ENCODE assay signal across 9 cellular contexts in genomic region chr6:157460182-157460999, GRCh38.
DNase-seq lines count a peak whose midpoint lies in the region; ATAC-seq lines count a peak whose summit lies in the region.
"Had no signal": no experiment of that assay in that cellular context is flagged by ENCODE, and none has a peak within 500 bp of the region (broad histone marks: within the 10 kb centered on the region; RNA-seq: fewer than 3 reads in every experiment).

No MANE protein-coding gene starts in this region.

- no peak overlapping the region for H3K4me3 Mint-ChIP-seq in activated naive CD4-positive, alpha-beta T cell treated with anti-CD3 and anti-CD28 coated beads, Interleukin-2, amount 10 ng/mL, durations not matched to agents 7 days and 5 days
- H3K4me3 Mint-ChIP-seq in activated naive CD8-positive, alpha-beta T cell treated with anti-CD3 and anti-CD28 coated beads for 36 hours, result no peak overlapping the region

- DNase-seq in activated naive CD4-positive, alpha-beta T cell treated with anti-CD3 and anti-CD28 coated beads, Interleukin-2, amount 10 ng/mL, durations not matched to agents 7 days and 5 days, result no peak
- DNase-seq in activated naive CD4-positive, alpha-beta T cell (lab: John Stamatoyannopoulos, UW), result no peak
- DNase-seq in activated naive CD8-positive, alpha-beta T cell treated with anti-CD3 and anti-CD28 coated beads for 36 hours, result no peak
- peak; percentile 21 for DNase-seq in stimulated activated naive CD8-positive, alpha-beta T cell treated with anti-CD3 and anti-CD28 coated beads, Interleukin-15, Interleukin-2, amounts not matched to agents 100 U/mL and 50 U/mL, for 24 hours
- DNase-seq in head of caudate nucleus (no peak), DMS53 (lab: John Stamatoyannopoulos, UW) (no peak), NCI-H82 (lab: John Stamatoyannopoulos, UW) (no peak)
- DNase-seq: C1 segment of cervical spinal cord had no signal

- intact Hi-C loops in head of caudate nucleus (cut with DNase I), result no loop called here

- H3K27ac Mint-ChIP-seq in activated naive CD4-positive, alpha-beta T cell treated with anti-CD3 and anti-CD28 coated beads, Interleukin-2, amount 10 ng/mL, durations not matched to agents 7 days and 5 days, result peak overlapping the region; percentile 6
- peak overlapping the region; percentile 86 for H3K27ac Mint-ChIP-seq in activated naive CD8-positive, alpha-beta T cell treated with anti-CD3 and anti-CD28 coated beads for 36 hours

- peaks cover 51% of the 10 kb centered on the region for H3K4me1 Mint-ChIP-seq in activated naive CD4-positive, alpha-beta T cell treated with anti-CD3 and anti-CD28 coated beads, Interleukin-2, amount 10 ng/mL, durations not matched to agents 7 days and 5 days
- peaks cover 50% of the 10 kb centered on the region for H3K4me1 Mint-ChIP-seq in activated naive CD8-positive, alpha-beta T cell treated with anti-CD3 and anti-CD28 coated beads for 36 hours

- CTCF ChIA-PET in activated naive CD4-positive, alpha-beta T cell treated with anti-CD3 and anti-CD28 coated beads, Interleukin-2, amount 10 ng/mL, durations not matched to agents 7 days and 5 days (lab: Charles Lee), result interaction anchor here (1.0 to 2.8 kb wide), 3 partner anchors 17 to 206 kb away, joined by 3 to 8 read pairs (median 3); no protein-coding TSS in a partner anchor

- H3K9me3 Mint-ChIP-seq in activated naive CD4-positive, alpha-beta T cell treated with anti-CD3 and anti-CD28 coated beads, Interleukin-2, amount 10 ng/mL, durations not matched to agents 7 days and 5 days, result no peaks in the 10 kb centered on the region
- no peaks in the 10 kb centered on the region for H3K9me3 Mint-ChIP-seq in activated naive CD8-positive, alpha-beta T cell treated with anti-CD3 and anti-CD28 coated beads for 36 hours

- no peaks in the 10 kb centered on the region for H3K27me3 Mint-ChIP-seq in activated naive CD4-positive, alpha-beta T cell treated with anti-CD3 and anti-CD28 coated beads, Interleukin-2, amount 10 ng/mL, durations not matched to agents 7 days and 5 days
- H3K27me3 Mint-ChIP-seq in activated naive CD8-positive, alpha-beta T cell treated with anti-CD3 and anti-CD28 coated beads for 36 hours, result no peaks in the 10 kb centered on the region

- no peaks in the 10 kb centered on the region for H3K36me3 Mint-ChIP-seq in activated naive CD4-positive, alpha-beta T cell treated with anti-CD3 and anti-CD28 coated beads, Interleukin-2, amount 10 ng/mL, durations not matched to agents 7 days and 5 days
- peaks cover 6% of the 10 kb centered on the region for H3K36me3 Mint-ChIP-seq in activated naive CD8-positive, alpha-beta T cell treated with anti-CD3 and anti-CD28 coated beads for 36 hours

- peak; percentile 15 for ATAC-seq in HG02642 (IDR thresholded peaks at IDR 0.05; ENCODE audit: poor library complexity, unreplicated experiment)
- ATAC-seq in stimulated activated naive CD8-positive, alpha-beta T cell treated with anti-CD3 and anti-CD28 coated beads, Interleukin-15, Interleukin-2, amounts not matched to agents 100 U/mL and 50 U/mL, for 24 hours, result peak; percentile 21
